ENCODE assay signal across 9 cellular contexts in the genomic region with DNA sequence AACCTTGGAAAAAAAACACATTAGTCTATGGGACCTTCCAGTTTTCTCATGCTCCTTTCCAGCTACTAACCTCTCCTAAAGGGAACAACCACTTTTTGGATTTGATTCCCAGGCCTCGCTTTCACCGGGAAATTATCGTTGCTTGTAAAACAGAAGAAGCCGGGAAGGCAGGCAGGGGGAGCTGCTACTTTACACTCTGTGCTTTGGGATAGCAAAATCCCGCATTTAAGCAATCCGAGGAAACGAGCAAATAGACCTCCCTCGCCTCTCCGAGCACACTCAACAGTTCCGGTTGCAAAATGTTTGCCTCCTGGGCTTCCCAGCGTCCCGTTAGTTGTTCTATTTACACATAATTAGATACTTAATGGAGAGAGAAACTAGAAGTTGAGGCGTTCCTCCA. TPM values are rescaled to one million over a fixed set of nuclear protein-coding genes. Genes with fewer than 3 reads are reported as not detected.
DNase-seq lines count a peak whose midpoint lies in the region; ATAC-seq, FAIRE-seq and TF ChIP-seq lines count a peak whose summit lies in the region.
"Had no signal": no experiment of that assay in that cellular context is flagged by ENCODE, and none has a peak within 500 bp of the region (broad histone marks: within the 10 kb centered on the region; RNA-seq: fewer than 3 reads in every experiment).

No MANE protein-coding gene starts in this region.

- H3K36me3 ChIP-seq in Loucy (ENCODE audit: insufficient read depth, low read length) (no peaks in the 10 kb centered on the region), astrocyte (ENCODE audit: insufficient read depth, low read length) (no peaks in the 10 kb centered on the region), psoas muscle (ENCODE audit: insufficient read depth in 1 of 2, low read depth in 1 of 2) (no peaks in the 10 kb centered on the region)

- no peak overlapping the region for H3K27ac ChIP-seq in astrocyte (ENCODE audit: low read depth, low read length)
- H3K27ac ChIP-seq in psoas muscle, result peak overlapping the region; percentile 85

- peaks cover 7% of the 10 kb centered on the region; the same call in 1 of the 2 replicates for H3F3A ChIP-seq in Loucy (ENCODE audit: low read depth)

- peak; percentile 52 to 69 (median 62) for ATAC-seq in psoas muscle
- no peak for ATAC-seq in HG03108 (IDR thresholded peaks at IDR 0.05; ENCODE audit: unreplicated experiment)

- peak overlapping the region; percentile 76 for H3K4me3 Mint-ChIP-seq in astrocyte (ENCODE audit: unreplicated experiment)

- H3K4me1 ChIP-seq in Loucy (ENCODE audit: insufficient read depth, low read length, poor library complexity, severe bottlenecking) (peaks cover 73% of the 10 kb centered on the region), astrocyte (ENCODE audit: insufficient read depth, low read length) (peaks cover 9% of the 10 kb centered on the region), psoas muscle (peaks cover 20% of the 10 kb centered on the region)

- H3K9me3 ChIP-seq in Loucy (ENCODE audit: insufficient read depth, low read depth, low read length), result no peaks in the 10 kb centered on the region
- no peaks in the 10 kb centered on the region for H3K9me3 ChIP-seq in astrocyte (ENCODE audit: insufficient read depth, low read depth, low read length)
- H3K9me3 ChIP-seq in psoas muscle, result no peaks in the 10 kb centered on the region

- intact Hi-C loops in psoas muscle (cut with DNase I), result loop anchor here in 1 of 2 donors (2.0 kb wide), 1 partner anchor 19 kb away; no protein-coding TSS in a partner anchor

- H3K9ac ChIP-seq in Loucy (ENCODE audit: low read depth, low read length, poor library complexity, severe bottlenecking) (peak overlapping the region; percentile 87), astrocyte (ENCODE audit: low read length) (peak overlapping the region; percentile 50)

- no peak overlapping the region for H3K27ac Mint-ChIP-seq in astrocyte (ENCODE audit: unreplicated experiment)

- no peaks in the 10 kb centered on the region for H3K9me2 ChIP-seq in Loucy (replicated peaks; ENCODE audit: low read depth, low read length)

- H3K4me1 Mint-ChIP-seq in astrocyte (ENCODE audit: low read depth, unreplicated experiment), result peaks cover 9% of the 10 kb centered on the region

- 0% methylated on average over 13 of the region's 13 CpGs for WGBS in psoas muscle, 3 donors

- H3K79me2 ChIP-seq in Loucy (ENCODE audit: insufficient read depth, low read length), result peaks cover 66% of the 10 kb centered on the region
- no peaks in the 10 kb centered on the region for H3K79me2 ChIP-seq in astrocyte (ENCODE audit: insufficient read depth, low read length)

- no peaks in the 10 kb centered on the region for H3K36me3 Mint-ChIP-seq in astrocyte (ENCODE audit: low read depth, unreplicated experiment)

- H3K27me3 Mint-ChIP-seq in astrocyte (ENCODE audit: low read depth, unreplicated experiment), result peaks cover 92% of the 10 kb centered on the region

- H3K27me3 ChIP-seq in Loucy (ENCODE audit: insufficient read depth, low read length, poor library complexity, severe bottlenecking), result no peaks in the 10 kb centered on the region
- H3K27me3 ChIP-seq in astrocyte (ENCODE audit: insufficient read depth, low read length), result peaks cover 19% of the 10 kb centered on the region
- H3K27me3 ChIP-seq in psoas muscle (ENCODE audit: insufficient read depth in 3 of 3, low read length in 2 of 3), result no peaks in the 10 kb centered on the region

- H3K4me3 ChIP-seq in Loucy (ENCODE audit: low read length, poor library complexity, severe bottlenecking), result peak overlapping the region; percentile 89
- peak overlapping the region; percentile 62 for H3K4me3 ChIP-seq in astrocyte (ENCODE audit: insufficient read depth, low read depth, low read length)
- H3K4me3 ChIP-seq in psoas muscle, result peak overlapping the region; percentile 73

- H3K4me2 ChIP-seq in Loucy (ENCODE audit: low read depth, low read length, poor library complexity, severe bottlenecking) (peak overlapping the region; percentile 93), astrocyte (ENCODE audit: low read length) (peak overlapping the region; percentile 88)

- no peaks in the 10 kb centered on the region for H3K9me3 Mint-ChIP-seq in astrocyte (ENCODE audit: unreplicated experiment)

- FAIRE-seq in astrocyte (lab: Jason Lieb, UNC), result no peak
- FAIRE-seq: colon had no signal

- TF ChIP-seq CTCF in Loucy (conservative IDR thresholded peaks at IDR 0.05; ENCODE audit: low read length) (no peak; the same call in 1 of the 2 replicates), astrocyte (IDR thresholded peaks at IDR 0.05; ENCODE audit: insufficient read depth, low read depth, low read length) (peak; percentile 20), psoas muscle (IDR thresholded peaks at IDR 0.05) (peak; percentile 43)

- DNase-seq in EL (peak; percentile 66), astrocyte (ENCODE audit: low read depth) (peak; percentile 42), iPS DF 19.7 (ENCODE audit: low read depth, low spot score) (peak; percentile 45), psoas muscle (peak; percentile 43 to 69)
- no peak for DNase-seq in activated CD8-positive, alpha-beta memory T cell treated with anti-CD3 and anti-CD28 coated beads for 24 hours
- no peak for DNase-seq in activated CD4-positive, alpha-beta T cell treated with anti-CD3 and anti-CD28 coated beads, Interleukin-2, amount 50 U/mL, for 1 hour

- H4K20me1 ChIP-seq in Loucy (ENCODE audit: insufficient read depth, low read length, poor library complexity, severe bottlenecking) (no peaks in the 10 kb centered on the region), astrocyte (ENCODE audit: insufficient read depth, low read length) (no peaks in the 10 kb centered on the region)

- H2AFZ ChIP-seq in Loucy (ENCODE audit: low read length) (peak overlapping the region; percentile 15; the same call in 1 of the 2 replicates), astrocyte (ENCODE audit: low read depth, low read length) (peak overlapping the region; percentile 83)

RNA-seq across cellular contexts. Expression of gene CD38, which starts 1.2 kb away (rescaled TPM):
- total RNA-seq in astrocyte (0.94 and 1.0 TPM in 2 replicates), psoas muscle (1 to 10 TPM; 3.1 to 6.8 (median 4.5) TPM)
- 1 to 10 TPM; 1.5 to 4.6 (median 2.7) TPM for polyA plus RNA-seq in psoas muscle

Comparison
In these comparisons a context has a peak if more than half of its experiments do, and no peak if none do; other contexts are left out.
1. DNase-seq: peak in EL (single experiment), astrocyte (single experiment), iPS DF 19.7 (single experiment) and psoas muscle (2 of 2); none in activated CD8-positive, alpha-beta memory T cell treated with anti-CD3 and anti-CD28 coated beads for 24 hours (single experiment) and activated CD4-positive, alpha-beta T cell treated with anti-CD3 and anti-CD28 coated beads, Interleukin-2, amount 50 U/mL, for 1 hour (single experiment).
2. Peak in every context shown above with its lines, with median percentiles within 50 percentile points of each other: H3K4me3 ChIP-seq.